ENCODE assay signal across 24 cellular contexts in genomic region chr10:37619336-37619735, GRCh38.
"Had no signal": no experiment of that assay in that cellular context is flagged by ENCODE, and none has a peak within 500 bp of the region (broad histone marks: within the 10 kb centered on the region; RNA-seq: fewer than 3 reads in every experiment).

No MANE protein-coding gene starts in this region.

- DNase-seq: colonic mucosa; effector CD8-positive, alpha-beta T cell; endodermal cell; foreskin fibroblast; heart left ventricle; kidney; left lung; lower lobe of right lung; natural killer cell; occipital lobe; pancreas; retina; stimulated activated CD4-positive, alpha-beta T cell treated with anti-CD3 and anti-CD28 coated beads, Interleukin-2, amount 100 ng/mL, for 24 hours; stimulated activated CD4-positive, alpha-beta T cell treated with anti-CD3 and anti-CD28 coated beads, Interleukin-4, amount 100 ng/mL, for 24 hours; stimulated activated naive CD4-positive, alpha-beta T cell treated with Interleukin-2 at 50 U/mL for 16 hours; stomach; substantia nigra; testis; tibial artery had no signal

- H3K36me3 ChIP-seq: colonic mucosa, gastroesophageal sphincter, heart left ventricle, left lung, lower lobe of right lung, pancreas, stomach, tibial artery had no signal

- H3K27me3 ChIP-seq: colonic mucosa, gastroesophageal sphincter, heart left ventricle, hepatocyte, left lung, pancreas, stomach, testis, tibial artery had no signal

- ATAC-seq: esophagus mucosa; gastroesophageal sphincter; left lung; lower lobe of right lung; natural killer cell; pancreas; sciatic nerve; stimulated activated effector memory CD8-positive, alpha-beta T cell treated with anti-CD3 and anti-CD28 coated beads, Interleukin-12 subunit alpha, Interleukin-12 subunit beta, amount 100 ng/mL, for 72 hours had no signal

- H3K4me3 ChIP-seq: colonic mucosa, gastroesophageal sphincter, heart left ventricle, hepatocyte, left lung, lower lobe of right lung, pancreas, stomach, testis, tibial artery had no signal

- H3K9me3 ChIP-seq: colonic mucosa, pancreas, testis, tibial artery had no signal
